ENCODE assay signal across 13 cellular contexts in genomic region chr20:61925555-61926252, GRCh38.
DNase-seq lines count a peak whose midpoint lies in the region; ATAC-seq, FAIRE-seq and TF ChIP-seq lines count a peak whose summit lies in the region.
"Had no signal": no experiment of that assay in that cellular context is flagged by ENCODE, and none has a peak within 500 bp of the region (broad histone marks: within the 10 kb centered on the region; RNA-seq: fewer than 3 reads in every experiment).

No MANE protein-coding gene starts in this region.

- intact Hi-C loops in Right ventricle myocardium inferior (cut with DNase I) = no loop called here
- intact Hi-C loops in naive thymus-derived CD4-positive, alpha-beta T cell (cut with micrococcal nuclease) = no loop called here

- H3K4me3 ChIP-seq in right atrium auricular region (no peak overlapping the region), bronchial epithelial cell (ENCODE audit: low read depth, low read length) (no peak overlapping the region)
- no peak overlapping the region for H3K4me3 ChIP-seq in naive thymus-derived CD4-positive, alpha-beta T cell (ENCODE audit: low read length)
- H3K4me3 ChIP-seq: adrenal gland had no signal

- no peak for FAIRE-seq in bronchial epithelial cell (lab: Jason Lieb, UNC)

- no peak overlapping the region for H3K4me3 Mint-ChIP-seq in naive thymus-derived CD4-positive, alpha-beta T cell
- H3K4me3 Mint-ChIP-seq: activated CD4-positive, alpha-beta memory T cell treated with anti-CD3 and anti-CD28 coated beads for 36 hours had no signal

- H3K36me3 ChIP-seq in right atrium auricular region (no peaks in the 10 kb centered on the region), bronchial epithelial cell (ENCODE audit: control insufficient read depth, insufficient read depth, low read length) (no peaks in the 10 kb centered on the region)
- no peaks in the 10 kb centered on the region for H3K36me3 ChIP-seq in naive thymus-derived CD4-positive, alpha-beta T cell (ENCODE audit: control insufficient read depth in 2 of 3, insufficient read depth in 3 of 3, low read length in 3 of 3)
- H3K36me3 ChIP-seq: adrenal gland had no signal

- no peaks in the 10 kb centered on the region for H3K4me1 Mint-ChIP-seq in naive thymus-derived CD4-positive, alpha-beta T cell

- ATAC-seq in Right ventricle myocardium inferior = no peak
- no peak for ATAC-seq in HG03565 (IDR thresholded peaks at IDR 0.05; ENCODE audit: unreplicated experiment)
- ATAC-seq in naive thymus-derived CD4-positive, alpha-beta T cell = no peak
- ATAC-seq: left cardiac atrium had no signal

- no peak overlapping the region for H3K27ac Mint-ChIP-seq in naive thymus-derived CD4-positive, alpha-beta T cell
- H3K27ac Mint-ChIP-seq: activated CD4-positive, alpha-beta memory T cell treated with anti-CD3 and anti-CD28 coated beads for 36 hours had no signal

- CTCF ChIA-PET in naive thymus-derived CD4-positive, alpha-beta T cell (lab: Charles Lee) = no interaction called here

- H3K27me3 ChIP-seq in right atrium auricular region (no peaks in the 10 kb centered on the region), bronchial epithelial cell (ENCODE audit: control insufficient read depth, insufficient read depth, low read length) (no peaks in the 10 kb centered on the region)
- H3K27me3 ChIP-seq in naive thymus-derived CD4-positive, alpha-beta T cell (ENCODE audit: control insufficient read depth in 2 of 2, insufficient read depth in 2 of 2, low read length in 2 of 2) = no peaks in the 10 kb centered on the region
- H3K27me3 ChIP-seq: adrenal gland had no signal

- peak; percentile 13 for DNase-seq in Right ventricle myocardium inferior (ENCODE audit: missing footprints)
- no peak for DNase-seq in right atrium auricular region (ENCODE audit: low spot score)
- peak; percentile 94 for DNase-seq in NCI-H345 (lab: John Stamatoyannopoulos, UW)
- DNase-seq in bronchial epithelial cell (ENCODE audit: low read depth) = peak; percentile 7
- DNase-seq in stromal cell of bone marrow (ENCODE audit: low read depth) = peak; percentile 13
- DNase-seq in iPS-NIHi7 (ENCODE audit: extremely low spot score) = no peak
- DNase-seq in naive thymus-derived CD4-positive, alpha-beta T cell = no peak
- DNase-seq: activated CD4-positive, alpha-beta memory T cell treated with anti-CD3 and anti-CD28 coated beads for 36 hours; Kasumi-1; left cardiac atrium; SIG-M5 had no signal

- no peaks in the 10 kb centered on the region for H3K4me1 ChIP-seq in right atrium auricular region
- no peaks in the 10 kb centered on the region for H3K4me1 ChIP-seq in naive thymus-derived CD4-positive, alpha-beta T cell (ENCODE audit: control insufficient read depth in 2 of 2, insufficient read depth in 2 of 2, low read length in 2 of 2)
- H3K4me1 ChIP-seq: adrenal gland had no signal

- POLR2A ChIA-PET in naive thymus-derived CD4-positive, alpha-beta T cell (lab: Charles Lee) = no interaction called here

- no peaks in the 10 kb centered on the region for H3K36me3 Mint-ChIP-seq in naive thymus-derived CD4-positive, alpha-beta T cell
- H3K36me3 Mint-ChIP-seq: activated CD4-positive, alpha-beta memory T cell treated with anti-CD3 and anti-CD28 coated beads for 36 hours had no signal

- no peak overlapping the region for H3K27ac ChIP-seq in right atrium auricular region
- H3K27ac ChIP-seq in naive thymus-derived CD4-positive, alpha-beta T cell (ENCODE audit: low read depth, low read length) = no peak overlapping the region
- H3K27ac ChIP-seq: adrenal gland had no signal

- H3K9me3 Mint-ChIP-seq in naive thymus-derived CD4-positive, alpha-beta T cell = peaks cover 0 to 2% (median 0%) of the 10 kb centered on the region in 11 donors
- H3K9me3 Mint-ChIP-seq: activated CD4-positive, alpha-beta memory T cell treated with anti-CD3 and anti-CD28 coated beads for 36 hours had no signal

- H3K9me3 ChIP-seq in right atrium auricular region = no peaks in the 10 kb centered on the region
- H3K9me3 ChIP-seq in naive thymus-derived CD4-positive, alpha-beta T cell (ENCODE audit: control insufficient read depth in 2 of 3, low read length in 3 of 3) = no peaks in the 10 kb centered on the region
- H3K9me3 ChIP-seq: adrenal gland had no signal

- peaks cover 0 to 11% (median 0%) of the 10 kb centered on the region in 5 donors for H3K27me3 Mint-ChIP-seq in naive thymus-derived CD4-positive, alpha-beta T cell
- H3K27me3 Mint-ChIP-seq: activated CD4-positive, alpha-beta memory T cell treated with anti-CD3 and anti-CD28 coated beads for 36 hours had no signal

- TF ChIP-seq CTCF in right atrium auricular region (IDR thresholded peaks at IDR 0.05) (no peak), bronchial epithelial cell (IDR thresholded peaks at IDR 0.05; ENCODE audit: insufficient read depth, low read length, severe bottlenecking) (no peak)

Comparison
In these comparisons a context has a peak if more than half of its experiments do, and no peak if none do; other contexts are left out.
1. DNase-seq: peak in Right ventricle myocardium inferior (single experiment), NCI-H345 (single experiment), bronchial epithelial cell (single experiment) and stromal cell of bone marrow (single experiment); none in right atrium auricular region (single experiment), iPS-NIHi7 (single experiment) and naive thymus-derived CD4-positive, alpha-beta T cell (0 of 9).